Comparison of ENCODE assay signal across 8 cellular contexts in the genomic region with DNA sequence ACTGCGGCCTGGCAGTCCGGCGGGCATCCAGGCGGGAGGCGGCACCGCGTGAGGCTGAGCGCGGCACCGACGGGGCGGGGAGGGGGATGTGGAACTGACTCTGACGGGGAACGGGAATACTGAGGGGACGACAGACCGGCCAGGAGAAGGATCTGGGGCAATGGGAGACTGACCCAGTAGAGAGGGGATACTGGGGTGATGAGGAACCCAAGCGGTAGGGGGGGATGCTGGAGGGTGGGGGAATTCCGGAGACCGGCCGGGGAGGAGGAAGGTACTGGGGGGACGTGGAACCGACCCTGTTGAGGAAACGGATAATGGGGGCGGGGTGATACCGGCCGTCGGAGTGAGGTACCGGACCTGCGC. TPM values are rescaled to one million over a fixed set of nuclear protein-coding genes. Genes with fewer than 3 reads are reported as not detected.
DNase-seq lines count a peak whose midpoint lies in the region; ATAC-seq, FAIRE-seq and TF ChIP-seq lines count a peak whose summit lies in the region.

No MANE protein-coding gene starts in this region.

- peaks cover 2% of the 10 kb centered on the region for H3K9me3 Mint-ChIP-seq in astrocyte (ENCODE audit: unreplicated experiment)

- H3K27me3 Mint-ChIP-seq in astrocyte (ENCODE audit: low read depth, unreplicated experiment), result no peaks in the 10 kb centered on the region

- H2AFZ ChIP-seq in OCI-LY3 (ENCODE audit: low read depth, low read length) (peak overlapping the region; percentile 55; the same call in 1 of the 2 replicates), astrocyte (ENCODE audit: low read depth, low read length) (peak overlapping the region; percentile 72)

- H3K36me3 Mint-ChIP-seq in astrocyte (ENCODE audit: low read depth, unreplicated experiment), result peaks cover 4% of the 10 kb centered on the region

- peak overlapping the region; percentile 41 for H3K27ac ChIP-seq in OCI-LY3 (ENCODE audit: low read length)
- peak overlapping the region; percentile 90 for H3K27ac ChIP-seq in astrocyte (ENCODE audit: low read depth, low read length)

- peak overlapping the region; percentile 98 for H3K4me3 Mint-ChIP-seq in astrocyte (ENCODE audit: unreplicated experiment)

- H3K4me3 ChIP-seq in OCI-LY3 (ENCODE audit: low read length), result peak overlapping the region; percentile 94
- peak overlapping the region; percentile 83 for H3K4me3 ChIP-seq in astrocyte (ENCODE audit: insufficient read depth, low read depth, low read length)

- TF ChIP-seq CTCF in OCI-LY3 (IDR thresholded peaks at IDR 0.05; ENCODE audit: low read depth, low read length) (no peak), astrocyte (IDR thresholded peaks at IDR 0.05; ENCODE audit: insufficient read depth, low read depth, low read length) (no peak)

- FAIRE-seq in astrocyte (lab: Jason Lieb, UNC), result no peak

- H3K27ac Mint-ChIP-seq in astrocyte (ENCODE audit: unreplicated experiment), result peak overlapping the region; percentile 93

- H3K9ac ChIP-seq in OCI-LY3 (ENCODE audit: low read length) (peak overlapping the region; percentile 90), astrocyte (ENCODE audit: low read length) (peak overlapping the region; percentile 93)

- ATAC-seq in GM21360 (IDR thresholded peaks at IDR 0.05; ENCODE audit: unreplicated experiment), result peak; percentile 5

- H3K79me2 ChIP-seq in OCI-LY3 (ENCODE audit: low read length), result peaks cover 67% of the 10 kb centered on the region
- peaks cover 59% of the 10 kb centered on the region for H3K79me2 ChIP-seq in astrocyte (ENCODE audit: insufficient read depth, low read length)

- H3K27me3 ChIP-seq in OCI-LY3 (ENCODE audit: low read depth, low read length) (no peaks in the 10 kb centered on the region), astrocyte (ENCODE audit: insufficient read depth, low read length) (no peaks in the 10 kb centered on the region)

- H3K4me2 ChIP-seq in OCI-LY3 (ENCODE audit: low read length) (peak overlapping the region; percentile 95), astrocyte (ENCODE audit: low read length) (peak overlapping the region; percentile 93)

- DNase-seq in AG08396 (ENCODE audit: low spot score) (peak; percentile 57), astrocyte (ENCODE audit: low read depth) (no peak), iPS-NIHi7 (ENCODE audit: extremely low spot score) (peak; percentile 40), MV-4-11 (lab: John Stamatoyannopoulos, UW) (no peak), NCI-H2196 treated with DMSO at 0.1 percent for 48 hours (lab: John Stamatoyannopoulos, UW; ENCODE audit: unreplicated experiment) (no peak)
- peak; percentile 39 for DNase-seq in stimulated activated CD4-positive, alpha-beta T cell treated with anti-CD3 and anti-CD28 coated beads, Interleukin-4, amount 100 ng/mL, for 24 hours

- H3K36me3 ChIP-seq in OCI-LY3 (replicated peaks; ENCODE audit: low read depth, low read length) (peaks cover 5% of the 10 kb centered on the region), astrocyte (ENCODE audit: insufficient read depth, low read length) (no peaks in the 10 kb centered on the region)

- H3K9me3 ChIP-seq in OCI-LY3 (ENCODE audit: insufficient read depth, low read length) (no peaks in the 10 kb centered on the region), astrocyte (ENCODE audit: insufficient read depth, low read depth, low read length) (no peaks in the 10 kb centered on the region)

- H3K4me1 ChIP-seq in OCI-LY3 (ENCODE audit: low read length) (peaks cover 13% of the 10 kb centered on the region), astrocyte (ENCODE audit: insufficient read depth, low read length) (peaks cover 19% of the 10 kb centered on the region)

- peaks cover 21% of the 10 kb centered on the region for H3K4me1 Mint-ChIP-seq in astrocyte (ENCODE audit: low read depth, unreplicated experiment)

- H4K20me1 ChIP-seq in OCI-LY3 (ENCODE audit: insufficient read depth, low read length) (peaks cover 8% of the 10 kb centered on the region; the same call in 1 of the 2 replicates), astrocyte (ENCODE audit: insufficient read depth, low read length) (peaks cover 37% of the 10 kb centered on the region)

RNA-seq across cellular contexts. Expression of a gene that starts 0.4 kb away (rescaled TPM):
- 11.3 and 14.1 TPM in 2 replicates for total RNA-seq in astrocyte

Comparison
In these comparisons a context has a peak if more than half of its experiments do, and no peak if none do; other contexts are left out.
1. DNase-seq: peak in AG08396 (single experiment), iPS-NIHi7 (single experiment) and stimulated activated CD4-positive, alpha-beta T cell treated with anti-CD3 and anti-CD28 coated beads, Interleukin-4, amount 100 ng/mL, for 24 hours (single experiment); none in astrocyte (single experiment), MV-4-11 (single experiment) and NCI-H2196 treated with DMSO at 0.1 percent for 48 hours (single experiment).